1 cellular context compared by ENCODE assay signal in the genomic region with DNA sequence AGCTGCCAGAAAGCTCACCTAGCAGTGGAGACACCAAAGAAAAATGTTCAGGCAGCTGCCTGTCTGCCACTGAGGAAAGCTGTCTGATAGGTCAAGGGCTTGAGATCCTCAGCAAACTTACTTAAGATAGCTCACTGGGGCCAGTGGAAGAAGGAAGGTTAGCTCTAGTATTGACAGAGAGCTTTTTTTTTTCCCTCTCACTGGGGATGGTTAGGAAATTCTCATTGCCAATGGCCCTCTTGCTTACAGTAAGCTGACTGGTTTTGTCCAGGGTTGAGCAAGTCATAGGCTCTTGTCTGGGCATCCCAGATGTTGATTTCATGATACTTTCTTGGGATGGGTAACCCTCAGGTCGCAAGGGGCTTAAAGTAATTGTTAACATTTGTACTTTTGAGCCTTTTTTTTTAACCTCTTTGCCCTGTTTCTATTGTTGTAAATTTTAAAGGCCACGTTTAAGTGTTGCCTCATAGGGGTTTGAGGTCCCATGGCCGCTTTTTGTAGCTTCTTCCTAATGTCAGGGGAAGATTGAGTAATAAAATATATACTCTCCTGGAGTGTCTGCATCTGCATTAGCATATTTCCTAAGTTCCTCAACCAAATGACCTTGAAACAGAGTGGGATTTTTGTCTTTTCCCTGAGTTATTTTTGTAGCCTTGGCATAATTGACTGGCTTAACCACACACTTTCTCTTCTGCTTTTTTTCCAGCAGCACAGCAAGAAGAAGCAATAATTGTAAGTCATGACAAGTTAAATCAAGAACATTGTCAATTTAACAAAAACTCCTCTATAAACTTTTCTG.
TF ChIP-seq lines count a peak whose summit lies in the region.

No MANE protein-coding gene starts in this region.

TF ChIP-seq in GM12878, 131 proteins besides CTCF, POLR2A, EP300 and RAD21 (continued from another document):
- TF ChIP-seq RELB (IDR thresholded peaks at IDR 0.05; ENCODE audit: low read depth) (peak; percentile 32; the same call in 1 of the 2 replicates), STAT3 (IDR thresholded peaks at IDR 0.05; ENCODE audit: low read depth, low read length) (no peak), HDGF (IDR thresholded peaks at IDR 0.05) (no peak), NKRF (conservative IDR thresholded peaks at IDR 0.05) (no peak), GATAD2B (conservative IDR thresholded peaks at IDR 0.05; ENCODE audit: low read depth) (0 out of 2 replicates have a peak, but pooled peaks have one; percentile 35), ZNF274 (IDR thresholded peaks at IDR 0.05; ENCODE audit: insufficient read depth, insufficient read length) (no peak), NFIC (IDR thresholded peaks at IDR 0.05; ENCODE audit: low read depth, low read length) (no peak), MYC (IDR thresholded peaks at IDR 0.05; ENCODE audit: insufficient read depth, insufficient read length, insufficient replicate concordance, low read length, severe bottlenecking) (no peak), SREBF2 (IDR thresholded peaks at IDR 0.05; ENCODE audit: low read length) (no peak), RELA (IDR thresholded peaks at IDR 0.05; ENCODE audit: borderline replicate concordance, partially characterized antibody) (no peak), CBX5 (IDR thresholded peaks at IDR 0.05; ENCODE audit: low read depth) (no peak), MEF2B (IDR thresholded peaks at IDR 0.05; ENCODE audit: partially characterized antibody, poor library complexity, severe bottlenecking) (peak; percentile 70), SPI1 (IDR thresholded peaks at IDR 0.05; ENCODE audit: borderline replicate concordance, insufficient read depth, low read depth, low read length) (peak; percentile 83; the same call in 1 of the 2 replicates), IKZF1 (conservative IDR thresholded peaks at IDR 0.05) (peak; percentile 70), DPF2 (IDR thresholded peaks at IDR 0.05) (0 out of 2 replicates have a peak, but pooled peaks have one; percentile 34), CHD2 (IDR thresholded peaks at IDR 0.05; ENCODE audit: borderline replicate concordance, low read depth, low read length) (no peak), IKZF2 (IDR thresholded peaks at IDR 0.05) (peak; percentile 76 to 81; a peak in 2 of 4 replicates), TCF3 (IDR thresholded peaks at IDR 0.05; ENCODE audit: borderline replicate concordance, insufficient read depth, low read depth, low read length) (no peak), LARP7 (IDR thresholded peaks at IDR 0.05) (no peak), MTA2 (IDR thresholded peaks at IDR 0.05; ENCODE audit: low read depth) (peak; percentile 67; the same call in 1 of the 2 replicates), NFXL1 (IDR thresholded peaks at IDR 0.05; ENCODE audit: borderline replicate concordance) (no peak)
- TF ChIP-seq, protein P1, sequence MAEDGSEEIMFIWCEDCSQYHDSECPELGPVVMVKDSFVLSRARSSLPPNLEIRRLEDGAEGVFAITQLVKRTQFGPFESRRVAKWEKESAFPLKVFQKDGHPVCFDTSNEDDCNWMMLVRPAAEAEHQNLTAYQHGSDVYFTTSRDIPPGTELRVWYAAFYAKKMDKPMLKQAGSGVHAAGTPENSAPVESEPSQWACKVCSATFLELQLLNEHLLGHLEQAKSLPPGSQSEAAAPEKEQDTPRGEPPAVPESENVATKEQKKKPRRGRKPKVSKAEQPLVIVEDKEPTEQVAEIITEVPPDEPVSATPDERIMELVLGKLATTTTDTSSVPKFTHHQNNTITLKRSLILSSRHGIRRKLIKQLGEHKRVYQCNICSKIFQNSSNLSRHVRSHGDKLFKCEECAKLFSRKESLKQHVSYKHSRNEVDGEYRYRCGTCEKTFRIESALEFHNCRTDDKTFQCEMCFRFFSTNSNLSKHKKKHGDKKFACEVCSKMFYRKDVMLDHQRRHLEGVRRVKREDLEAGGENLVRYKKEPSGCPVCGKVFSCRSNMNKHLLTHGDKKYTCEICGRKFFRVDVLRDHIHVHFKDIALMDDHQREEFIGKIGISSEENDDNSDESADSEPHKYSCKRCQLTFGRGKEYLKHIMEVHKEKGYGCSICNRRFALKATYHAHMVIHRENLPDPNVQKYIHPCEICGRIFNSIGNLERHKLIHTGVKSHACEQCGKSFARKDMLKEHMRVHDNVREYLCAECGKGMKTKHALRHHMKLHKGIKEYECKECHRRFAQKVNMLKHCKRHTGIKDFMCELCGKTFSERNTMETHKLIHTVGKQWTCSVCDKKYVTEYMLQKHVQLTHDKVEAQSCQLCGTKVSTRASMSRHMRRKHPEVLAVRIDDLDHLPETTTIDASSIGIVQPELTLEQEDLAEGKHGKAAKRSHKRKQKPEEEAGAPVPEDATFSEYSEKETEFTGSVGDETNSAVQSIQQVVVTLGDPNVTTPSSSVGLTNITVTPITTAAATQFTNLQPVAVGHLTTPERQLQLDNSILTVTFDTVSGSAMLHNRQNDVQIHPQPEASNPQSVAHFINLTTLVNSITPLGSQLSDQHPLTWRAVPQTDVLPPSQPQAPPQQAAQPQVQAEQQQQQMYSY (CRISPR knock-in tag; IDR thresholded peaks at IDR 0.05): no peak
- TF ChIP-seq, protein P2, sequence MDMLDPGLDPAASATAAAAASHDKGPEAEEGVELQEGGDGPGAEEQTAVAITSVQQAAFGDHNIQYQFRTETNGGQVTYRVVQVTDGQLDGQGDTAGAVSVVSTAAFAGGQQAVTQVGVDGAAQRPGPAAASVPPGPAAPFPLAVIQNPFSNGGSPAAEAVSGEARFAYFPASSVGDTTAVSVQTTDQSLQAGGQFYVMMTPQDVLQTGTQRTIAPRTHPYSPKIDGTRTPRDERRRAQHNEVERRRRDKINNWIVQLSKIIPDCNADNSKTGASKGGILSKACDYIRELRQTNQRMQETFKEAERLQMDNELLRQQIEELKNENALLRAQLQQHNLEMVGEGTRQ (IDR thresholded peaks at IDR 0.05; ENCODE audit: borderline replicate concordance, low read depth, low read length): no peak
